15 cellular contexts compared by ENCODE assay signal in genomic region chr16:57112403-57113041, GRCh38. TPM values are rescaled to one million over a fixed set of nuclear protein-coding genes. Genes with fewer than 3 reads are reported as not detected.
DNase-seq lines count a peak whose midpoint lies in the region; ATAC-seq and TF ChIP-seq lines count a peak whose summit lies in the region.
"Had no signal": no experiment of that assay in that cellular context is flagged by ENCODE, and none has a peak within 500 bp of the region (broad histone marks: within the 10 kb centered on the region; RNA-seq: fewer than 3 reads in every experiment).

No MANE protein-coding gene starts in this region.

- TF ChIP-seq CTCF in RWPE1 (conservative IDR thresholded peaks at IDR 0.05; ENCODE audit: low read depth) (no peak), left ventricle myocardium inferior (IDR thresholded peaks at IDR 0.05; ENCODE audit: borderline replicate concordance) (no peak)

- no peaks in the 10 kb centered on the region for H3K9me3 ChIP-seq in left ventricle myocardium inferior (replicated peaks)
- H3K9me3 ChIP-seq: Caco-2 had no signal

- peak; percentile 32 for DNase-seq in GM19240 (ENCODE audit: insufficient read length, low spot score)
- no peak for DNase-seq in RWPE1 (ENCODE audit: low spot score)
- DNase-seq in left ventricle myocardium inferior: no peak
- no peak for DNase-seq in stimulated activated naive CD8-positive, alpha-beta T cell treated with anti-CD3 and anti-CD28 coated beads, Interleukin-15, Interleukin-2, amounts not matched to agents 100 U/mL and 50 U/mL, for 24 hours
- DNase-seq in T-helper 1 cell: no peak
- DNase-seq in DMS53 treated with DMSO at 0.1 percent for 48 hours (lab: John Stamatoyannopoulos, UW; ENCODE audit: unreplicated experiment): no peak
- DNase-seq: activated CD4-positive, alpha-beta T cell treated with anti-CD3 and anti-CD28 coated beads, Interleukin-2, amount 50 U/mL, for 4 hours; activated naive CD8-positive, alpha-beta T cell treated with anti-CD3 and anti-CD28 coated beads for 36 hours; activated T-cell treated with anti-CD3 and anti-CD28 coated beads, Interleukin-2, amount 50 U/mL, for 24 hours; Caco-2; naive thymus-derived CD4-positive, alpha-beta T cell; NCI-H1930 had no signal

- intact Hi-C loops in left ventricle myocardium inferior (cut with micrococcal nuclease): no loop called here

- H3K4me1 ChIP-seq in left ventricle myocardium inferior: peaks cover 31% of the 10 kb centered on the region

- no peaks in the 10 kb centered on the region for H3K27me3 ChIP-seq in left ventricle myocardium inferior (ENCODE audit: low read depth)

- peak; percentile 26 for ATAC-seq in stimulated activated naive CD8-positive, alpha-beta T cell treated with anti-CD3 and anti-CD28 coated beads, Interleukin-15, Interleukin-2, amounts not matched to agents 100 U/mL and 50 U/mL, for 24 hours
- ATAC-seq in GM18909 (IDR thresholded peaks at IDR 0.05; ENCODE audit: poor library complexity, unreplicated experiment): no peak
- ATAC-seq in GM18870 (IDR thresholded peaks at IDR 0.05; ENCODE audit: unreplicated experiment): no peak
- ATAC-seq: naive thymus-derived CD4-positive, alpha-beta T cell had no signal

- H3K36me3 ChIP-seq in left ventricle myocardium inferior: peaks cover 8% of the 10 kb centered on the region

- H3K4me3 ChIP-seq in left ventricle myocardium inferior: no peak overlapping the region
- H3K4me3 ChIP-seq: lung had no signal

- POLR2A ChIA-PET in RWPE1 (lab: Yijun Ruan, JAX; ENCODE audit: low non-redundant PET): no interaction called here

- H3K27ac ChIP-seq in RWPE1: peak overlapping the region; percentile 19; the same call in 1 of the 2 replicates
- peak overlapping the region; percentile 38 for H3K27ac ChIP-seq in left ventricle myocardium inferior (replicated peaks)

- CTCF ChIA-PET in RWPE1 (lab: Yijun Ruan, JAX): interaction anchor here (0.6 to 1.4 kb wide), 3 partner anchors 20 to 257 kb away, joined by 3 to 5 read pairs (median 3); no protein-coding TSS in a partner anchor

RNA-seq across cellular contexts. Expression of gene CPNE2, which starts 20.1 kb away (rescaled TPM):
- total RNA-seq in left ventricle myocardium inferior: 13.7 TPM
